ENCODE assay signal across 10 cellular contexts in the genomic region with DNA sequence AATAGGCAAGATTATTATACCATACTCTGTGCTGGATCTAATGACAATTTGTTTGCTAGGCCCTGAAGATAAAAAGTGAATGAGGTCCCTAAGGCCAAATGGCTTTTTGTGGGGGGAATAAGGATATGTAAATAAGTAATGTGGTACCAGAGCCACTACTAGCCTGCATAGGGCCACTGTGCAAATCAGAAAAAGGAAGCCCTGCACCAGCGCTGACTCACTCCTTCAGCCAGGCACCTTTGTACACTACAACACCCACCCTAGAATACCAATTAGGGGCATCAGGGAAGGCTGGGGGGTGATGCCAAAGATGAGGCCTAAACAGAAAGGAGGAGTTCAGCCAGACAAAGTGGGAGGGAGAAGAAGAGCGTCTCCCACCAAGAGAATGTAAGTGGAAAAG.
DNase-seq lines count a peak whose midpoint lies in the region; ATAC-seq and TF ChIP-seq lines count a peak whose summit lies in the region.
"Had no signal": no experiment of that assay in that cellular context is flagged by ENCODE, and none has a peak within 500 bp of the region (broad histone marks: within the 10 kb centered on the region; RNA-seq: fewer than 3 reads in every experiment).

No MANE protein-coding gene starts in this region.

- peaks cover 25% of the 10 kb centered on the region for H3K36me3 Mint-ChIP-seq in activated CD8-positive, alpha-beta T cell treated with anti-CD3 and anti-CD28 coated beads for 36 hours (ENCODE audit: low read depth)
- H3K36me3 Mint-ChIP-seq in activated CD8-positive, alpha-beta T cell treated with anti-CD3 and anti-CD28 coated beads, Interleukin-2, amount 10 ng/mL, durations not matched to agents 7 days and 5 days (ENCODE audit: low read depth) = peaks cover 12% of the 10 kb centered on the region
- peaks cover 2% of the 10 kb centered on the region for H3K36me3 Mint-ChIP-seq in progenitor cell of endocrine pancreas (ENCODE audit: insufficient read depth)

- H3K9me3 ChIP-seq in OCI-LY1 (ENCODE audit: low read length) = no peaks in the 10 kb centered on the region

- H3K4me3 Mint-ChIP-seq in activated CD8-positive, alpha-beta T cell treated with anti-CD3 and anti-CD28 coated beads for 36 hours = no peak overlapping the region
- H3K4me3 Mint-ChIP-seq in activated CD8-positive, alpha-beta T cell treated with anti-CD3 and anti-CD28 coated beads, Interleukin-2, amount 10 ng/mL, durations not matched to agents 7 days and 5 days = no peak overlapping the region
- no peak overlapping the region for H3K4me3 Mint-ChIP-seq in progenitor cell of endocrine pancreas (ENCODE audit: low read depth)

- peak overlapping the region; percentile 27 for H3K4me3 ChIP-seq in OCI-LY1 (ENCODE audit: low read depth, low read length, poor library complexity, severe bottlenecking)

- no peak overlapping the region for H2AFZ ChIP-seq in OCI-LY1 (ENCODE audit: low read length)

- TF ChIP-seq CTCF in activated CD8-positive, alpha-beta T cell treated with anti-CD3 and anti-CD28 coated beads for 36 hours (IDR thresholded peaks at IDR 0.05) = no peak
- no peak for TF ChIP-seq CTCF in OCI-LY1 (IDR thresholded peaks at IDR 0.05; ENCODE audit: low read length)
- TF ChIP-seq CTCF in progenitor cell of endocrine pancreas (IDR thresholded peaks at IDR 0.05; ENCODE audit: unreplicated experiment) = no peak

- H3K9me2 ChIP-seq in OCI-LY1 (ENCODE audit: low read depth, low read length) = no peaks in the 10 kb centered on the region

- H3K27ac ChIP-seq in OCI-LY1 (ENCODE audit: low read depth, low read length, poor library complexity, severe bottlenecking) = peak overlapping the region; percentile 95

- H3K27me3 Mint-ChIP-seq in activated CD8-positive, alpha-beta T cell treated with anti-CD3 and anti-CD28 coated beads for 36 hours = no peaks in the 10 kb centered on the region
- no peaks in the 10 kb centered on the region for H3K27me3 Mint-ChIP-seq in activated CD8-positive, alpha-beta T cell treated with anti-CD3 and anti-CD28 coated beads, Interleukin-2, amount 10 ng/mL, durations not matched to agents 7 days and 5 days (ENCODE audit: low read depth)
- no peaks in the 10 kb centered on the region for H3K27me3 Mint-ChIP-seq in progenitor cell of endocrine pancreas

- DNase-seq in activated CD8-positive, alpha-beta T cell treated with anti-CD3 and anti-CD28 coated beads for 36 hours = peak; percentile 33
- no peak for DNase-seq in activated CD8-positive, alpha-beta T cell treated with anti-CD3 and anti-CD28 coated beads, Interleukin-2, amount 10 ng/mL, durations not matched to agents 7 days and 5 days
- DNase-seq in progenitor cell of endocrine pancreas (ENCODE audit: low spot score, unreplicated experiment) (no peak), SIG-M5 treated with dmso at 0.1 percent for 504 hours (lab: John Stamatoyannopoulos, UW; ENCODE audit: unreplicated experiment) (no peak), HT-29 (ENCODE audit: low spot score) (no peak)
- DNase-seq: H7, NCI-H226 had no signal

- peaks cover 8% of the 10 kb centered on the region; the same call in 1 of the 2 replicates for H3K36me3 ChIP-seq in OCI-LY1 (ENCODE audit: insufficient read depth, low read length)

- H3F3A ChIP-seq in OCI-LY1 (ENCODE audit: insufficient read depth, low read length) = peaks cover 6% of the 10 kb centered on the region; the same call in 1 of the 2 replicates

- peak; percentile 56 for ATAC-seq in activated CD8-positive, alpha-beta T cell treated with anti-CD3 and anti-CD28 coated beads for 36 hours
- no peak for ATAC-seq in activated CD8-positive, alpha-beta T cell treated with anti-CD3 and anti-CD28 coated beads, Interleukin-2, amount 10 ng/mL, durations not matched to agents 7 days and 5 days
- ATAC-seq in GM21390 (IDR thresholded peaks at IDR 0.05; ENCODE audit: unreplicated experiment) (peak; percentile 36), HG03442 (IDR thresholded peaks at IDR 0.05; ENCODE audit: unreplicated experiment) (no peak)

- H3K27me3 ChIP-seq in OCI-LY1 (ENCODE audit: insufficient read depth, low read length) = no peaks in the 10 kb centered on the region

- peak overlapping the region; percentile 8 for H3K27ac Mint-ChIP-seq in activated CD8-positive, alpha-beta T cell treated with anti-CD3 and anti-CD28 coated beads for 36 hours
- no peak overlapping the region for H3K27ac Mint-ChIP-seq in activated CD8-positive, alpha-beta T cell treated with anti-CD3 and anti-CD28 coated beads, Interleukin-2, amount 10 ng/mL, durations not matched to agents 7 days and 5 days
- H3K27ac Mint-ChIP-seq in progenitor cell of endocrine pancreas = peak overlapping the region; percentile 46

- peaks cover 38% of the 10 kb centered on the region for H3K79me2 ChIP-seq in OCI-LY1 (ENCODE audit: insufficient read depth, low read length)

- intact Hi-C loops in activated CD8-positive, alpha-beta T cell treated with anti-CD3 and anti-CD28 coated beads for 36 hours (cut with micrococcal nuclease) = loop anchor here (5.0 kb wide), 3 partner anchors 72 to 123 kb away; partner anchors contain the start of gene CAMK2D

- peaks cover 60% of the 10 kb centered on the region for H3K4me1 Mint-ChIP-seq in activated CD8-positive, alpha-beta T cell treated with anti-CD3 and anti-CD28 coated beads for 36 hours (ENCODE audit: low read depth)
- H3K4me1 Mint-ChIP-seq in activated CD8-positive, alpha-beta T cell treated with anti-CD3 and anti-CD28 coated beads, Interleukin-2, amount 10 ng/mL, durations not matched to agents 7 days and 5 days (ENCODE audit: low read depth) = peaks cover 46% of the 10 kb centered on the region
- peaks cover 56% of the 10 kb centered on the region for H3K4me1 Mint-ChIP-seq in progenitor cell of endocrine pancreas (ENCODE audit: low read depth)

- H3K9ac ChIP-seq in OCI-LY1 (ENCODE audit: low read length) = peak overlapping the region; percentile 49; the same call in 1 of the 2 replicates

- no peaks in the 10 kb centered on the region for H4K20me1 ChIP-seq in OCI-LY1 (ENCODE audit: insufficient read depth, low read length)

- peaks cover 100% of the 10 kb centered on the region for H3K4me1 ChIP-seq in OCI-LY1 (ENCODE audit: insufficient read depth, low read length, severe bottlenecking)

- no peaks in the 10 kb centered on the region for H3K9me3 Mint-ChIP-seq in activated CD8-positive, alpha-beta T cell treated with anti-CD3 and anti-CD28 coated beads for 36 hours
- H3K9me3 Mint-ChIP-seq in activated CD8-positive, alpha-beta T cell treated with anti-CD3 and anti-CD28 coated beads, Interleukin-2, amount 10 ng/mL, durations not matched to agents 7 days and 5 days (ENCODE audit: insufficient read depth) = no peaks in the 10 kb centered on the region
- no peaks in the 10 kb centered on the region for H3K9me3 Mint-ChIP-seq in progenitor cell of endocrine pancreas (ENCODE audit: low read depth)

- CTCF ChIA-PET in activated CD8-positive, alpha-beta T cell treated with anti-CD3 and anti-CD28 coated beads for 36 hours (lab: Charles Lee) = no interaction called here
- CTCF ChIA-PET in activated CD8-positive, alpha-beta T cell treated with anti-CD3 and anti-CD28 coated beads, Interleukin-2, amount 10 ng/mL, durations not matched to agents 7 days and 5 days (lab: Charles Lee) = no interaction called here

- POLR2A ChIA-PET in activated CD8-positive, alpha-beta T cell treated with anti-CD3 and anti-CD28 coated beads for 36 hours (lab: Charles Lee) = interaction anchor here (1.3 kb wide), 1 partner anchor 9 kb away, joined by 4 read pairs; no protein-coding TSS in a partner anchor
- POLR2A ChIA-PET in activated CD8-positive, alpha-beta T cell treated with anti-CD3 and anti-CD28 coated beads, Interleukin-2, amount 10 ng/mL, durations not matched to agents 7 days and 5 days (lab: Charles Lee) = no interaction called here

- H3K4me2 ChIP-seq in OCI-LY1 (ENCODE audit: low read length) = peak overlapping the region; percentile 53

Comparison
In these comparisons a context has a peak if more than half of its experiments do, and no peak if none do; other contexts are left out.
1. ATAC-seq: peak in activated CD8-positive, alpha-beta T cell treated with anti-CD3 and anti-CD28 coated beads for 36 hours (single experiment) and GM21390 (single experiment); none in activated CD8-positive, alpha-beta T cell treated with anti-CD3 and anti-CD28 coated beads, Interleukin-2, amount 10 ng/mL, durations not matched to agents 7 days and 5 days (single experiment) and HG03442 (single experiment).